In the genomic region with DNA sequence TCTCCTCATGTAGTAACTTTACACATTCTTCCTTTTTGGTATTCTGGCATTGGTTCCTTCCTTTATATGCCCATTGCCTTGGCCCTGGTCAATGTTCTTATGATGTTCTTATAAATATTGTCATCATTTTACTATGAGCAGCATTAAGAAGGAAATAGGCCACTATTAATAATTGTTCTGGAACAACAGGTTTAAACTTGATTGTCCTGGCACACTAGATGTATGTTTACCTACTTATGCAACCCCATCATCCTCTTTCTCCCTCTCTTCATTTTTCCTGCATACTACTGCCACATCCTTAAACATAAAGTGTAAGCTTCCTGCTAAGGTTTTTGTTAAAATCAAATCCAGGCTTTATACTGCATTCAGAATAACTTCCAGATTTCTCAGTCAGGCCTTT, we compare ENCODE assay signal across 19 cellular contexts.
DNase-seq lines count a peak whose midpoint lies in the region; ATAC-seq and TF ChIP-seq lines count a peak whose summit lies in the region.
"Had no signal": no experiment of that assay in that cellular context is flagged by ENCODE, and none has a peak within 500 bp of the region (broad histone marks: within the 10 kb centered on the region; RNA-seq: fewer than 3 reads in every experiment).

No MANE protein-coding gene starts in this region.

- TF ChIP-seq POLR2A in breast epithelium (IDR thresholded peaks at IDR 0.05) (no peak), Peyer's patch (IDR thresholded peaks at IDR 0.05) (no peak)

- CTCF ChIA-PET in HEK293 (lab: Yijun Ruan, JAX) = no interaction called here
- CTCF ChIA-PET in PC-3 (lab: Charles Lee) = no interaction called here

- POLR2A ChIA-PET in HEK293 (lab: Yijun Ruan, JAX) = no interaction called here
- POLR2A ChIA-PET in PC-3 (lab: Charles Lee; ENCODE audit: unreplicated experiment) = no interaction called here

- no peak for TF ChIP-seq CTCF in HEK293 (tag by site-specific recombination; IDR thresholded peaks at IDR 0.05)
- no peak for TF ChIP-seq CTCF in PC-3 (conservative IDR thresholded peaks at IDR 0.05; ENCODE audit: low read depth, low read length)
- TF ChIP-seq CTCF in breast epithelium (IDR thresholded peaks at IDR 0.05) = no peak
- TF ChIP-seq CTCF in left lung (IDR thresholded peaks at IDR 0.05) = no peak
- no peak for TF ChIP-seq CTCF in Peyer's patch (IDR thresholded peaks at IDR 0.05)

- H3K9me3 ChIP-seq in HEK293 (ENCODE audit: control insufficient read depth, insufficient read depth, low read depth, low read length) = no peaks in the 10 kb centered on the region
- H3K9me3 ChIP-seq in PC-3 (ENCODE audit: low read length) = no peaks in the 10 kb centered on the region
- H3K9me3 ChIP-seq in breast epithelium = no peaks in the 10 kb centered on the region
- H3K9me3 ChIP-seq in left lung = no peaks in the 10 kb centered on the region
- H3K9me3 ChIP-seq in Peyer's patch = no peaks in the 10 kb centered on the region
- H3K9me3 ChIP-seq: BE2C, HAP-1 had no signal

- H3K9ac ChIP-seq in PC-3 (ENCODE audit: low read length) = no peak overlapping the region
- H3K9ac ChIP-seq: GM23248 had no signal

- peaks cover 10% of the 10 kb centered on the region; the same call in 1 of the 2 replicates for H3K4me1 ChIP-seq in HEK293 (ENCODE audit: control insufficient read depth, insufficient read depth, low read length)
- peaks cover 18% of the 10 kb centered on the region for H3K4me1 ChIP-seq in PC-3 (ENCODE audit: insufficient read depth, low read length)
- no peaks in the 10 kb centered on the region for H3K4me1 ChIP-seq in breast epithelium
- H3K4me1 ChIP-seq in left lung = no peaks in the 10 kb centered on the region
- H3K4me1 ChIP-seq in Peyer's patch = no peaks in the 10 kb centered on the region
- H3K4me1 ChIP-seq: BE2C had no signal

- no peaks in the 10 kb centered on the region for H3K36me3 ChIP-seq in HEK293 (ENCODE audit: control insufficient read depth in 2 of 2, insufficient read depth in 1 of 2, low read length in 2 of 2)
- H3K36me3 ChIP-seq in PC-3 (ENCODE audit: low read depth, low read length) = no peaks in the 10 kb centered on the region
- H3K36me3 ChIP-seq in breast epithelium = no peaks in the 10 kb centered on the region
- H3K36me3 ChIP-seq in left lung = no peaks in the 10 kb centered on the region
- H3K36me3 ChIP-seq in Peyer's patch = no peaks in the 10 kb centered on the region
- H3K36me3 ChIP-seq: BE2C, HAP-1 had no signal

- H3F3A ChIP-seq in PC-3 (ENCODE audit: low read length, unreplicated experiment) = no peaks in the 10 kb centered on the region

- H3K9me2 ChIP-seq in PC-3 (replicated peaks; ENCODE audit: low read length) = no peaks in the 10 kb centered on the region

- intact Hi-C loops in PC-3 (cut with micrococcal nuclease) = no loop called here
- intact Hi-C loops in breast epithelium (cut with DNase I; ENCODE audit: low total_unique reads) = no loop called here
- intact Hi-C loops in left lung (cut with DNase I) = no loop called here

- no peaks in the 10 kb centered on the region for H3K79me2 ChIP-seq in PC-3 (ENCODE audit: low read length)

- no peak overlapping the region for H3K4me2 ChIP-seq in PC-3 (ENCODE audit: low read length)

- BruUV-seq in PC-3 (replicated peaks; lab: Mats Ljungman, UMichigan) = no TSS peak

- H2AFZ ChIP-seq in PC-3 (ENCODE audit: low read length) = no peak overlapping the region
- H2AFZ ChIP-seq: GM23248 had no signal

- DNase-seq in PC-3 (peak; percentile 17), breast epithelium (ENCODE audit: low spot score in 2 of 2) (no peak), left lung (no peak), islet precursor cell (no peak), SK-N-DZ (ENCODE audit: low spot score) (no peak), Peyer's patch (no peak)
- no peak for DNase-seq in activated T-cell treated with anti-CD3 and anti-CD28 coated beads, Interleukin-2, amount 50 U/mL, for 1 hour
- DNase-seq: ACHN; BE2C; C1 segment of cervical spinal cord; CD4-positive, CD25-positive, alpha-beta regulatory T cell; CD8-positive, alpha-beta memory T cell; COR-L47; GDM1; GM23248; IMR-90 had no signal

- no peaks in the 10 kb centered on the region for H3K27me3 ChIP-seq in PC-3 (ENCODE audit: low read length)
- no peaks in the 10 kb centered on the region for H3K27me3 ChIP-seq in breast epithelium
- no peaks in the 10 kb centered on the region for H3K27me3 ChIP-seq in left lung
- no peaks in the 10 kb centered on the region for H3K27me3 ChIP-seq in Peyer's patch
- H3K27me3 ChIP-seq: BE2C had no signal

- H4K20me1 ChIP-seq in PC-3 (ENCODE audit: low read length) = no peaks in the 10 kb centered on the region

- no peak for ATAC-seq in PC-3
- peak; percentile 50 for ATAC-seq in left lung

- no peak overlapping the region for H3K27ac ChIP-seq in HEK293 (ENCODE audit: extremely low read depth, low read depth, low read length)
- no peak overlapping the region for H3K27ac ChIP-seq in PC-3 (ENCODE audit: low read length)
- H3K27ac ChIP-seq in breast epithelium = peak overlapping the region; percentile 61 to 72
- no peak overlapping the region for H3K27ac ChIP-seq in left lung
- no peak overlapping the region for H3K27ac ChIP-seq in Peyer's patch
- H3K27ac ChIP-seq: GM23248, HL-60 had no signal

- H3K4me3 ChIP-seq in HEK293 (ENCODE audit: low read depth, low read length) = no peak overlapping the region
- H3K4me3 ChIP-seq in PC-3 (ENCODE audit: low read length) = no peak overlapping the region
- H3K4me3 ChIP-seq in breast epithelium = no peak overlapping the region
- H3K4me3 ChIP-seq in left lung = no peak overlapping the region
- H3K4me3 ChIP-seq in Peyer's patch = no peak overlapping the region
- H3K4me3 ChIP-seq: GM23248, HAP-1 had no signal

TF ChIP-seq in HEK293, 187 proteins besides CTCF, POLR2A, EP300 and RAD21:
- 0 out of 2 replicates have a peak, but pooled peaks have one; percentile 12 for TF ChIP-seq SCRT2 (tag by site-specific recombination; IDR thresholded peaks at IDR 0.05)
- TF ChIP-seq ZNF600 (tag by site-specific recombination; IDR thresholded peaks at IDR 0.05) = no peak
- TF ChIP-seq ZBTB8A (tag by site-specific recombination; IDR thresholded peaks at IDR 0.05) = no peak
- TF ChIP-seq ZNF19 (tag by site-specific recombination; IDR thresholded peaks at IDR 0.05; ENCODE audit: low read depth) = no peak
- TF ChIP-seq KLF10 (tag by site-specific recombination; IDR thresholded peaks at IDR 0.05) = no peak
TF ChIP-seq in HEK293: peak in this region for 1.

Comparison
In these comparisons a context has a peak if more than half of its experiments do, and no peak if none do; other contexts are left out.
1. H3K27ac ChIP-seq: peak in breast epithelium (2 of 2); none in HEK293 (single experiment), PC-3 (single experiment), left lung (0 of 2) and Peyer's patch (0 of 4).